In the genomic region with DNA sequence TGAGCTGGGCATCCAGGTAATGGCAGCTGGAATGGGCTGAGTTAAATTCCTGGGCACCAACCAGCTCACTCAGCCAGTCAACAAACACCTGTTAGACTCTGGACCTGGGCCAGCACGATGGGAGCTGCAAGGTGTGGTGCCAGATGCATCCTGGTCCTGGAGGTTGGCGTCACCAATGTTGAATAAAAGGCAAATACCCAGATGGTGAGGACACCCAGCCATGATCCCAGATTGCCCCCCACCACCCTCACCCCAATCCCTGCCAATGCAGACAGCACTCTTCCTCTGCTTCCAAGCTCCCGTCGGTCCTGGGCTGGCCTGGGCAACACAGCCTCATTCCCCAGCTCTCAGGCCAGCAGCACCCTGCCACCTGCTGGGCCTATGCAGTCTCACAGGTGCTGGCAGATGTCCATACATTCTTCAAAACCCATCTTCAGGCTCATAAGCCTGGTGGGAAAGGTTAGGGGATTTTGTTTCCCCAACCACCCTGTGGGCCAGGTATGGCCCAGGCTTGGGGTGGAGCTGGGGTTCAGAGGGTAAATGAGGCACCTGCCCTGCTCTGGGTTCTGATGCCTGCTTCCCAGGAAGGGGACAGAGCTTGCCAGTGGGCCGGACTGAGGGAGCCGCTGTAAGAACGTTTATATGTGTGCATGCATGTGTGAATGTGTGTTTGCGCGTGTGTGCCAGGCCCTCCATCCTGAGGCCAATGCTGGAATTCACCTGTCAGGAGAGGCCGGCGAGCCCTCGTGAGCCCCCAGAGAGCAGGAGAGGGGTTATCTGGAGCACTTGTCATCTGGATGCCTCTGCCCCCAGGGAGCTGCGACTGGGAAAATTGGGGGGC, we compare ENCODE assay signal across 1 cellular context.
TF ChIP-seq lines count a peak whose summit lies in the region.

No MANE protein-coding gene starts in this region.

TF ChIP-seq in GM12878, 131 proteins besides CTCF, POLR2A, EP300 and RAD21 (continued from another document):
- no peak for TF ChIP-seq IRF3 (IDR thresholded peaks at IDR 0.05)
- no peak for TF ChIP-seq SMAD5 (IDR thresholded peaks at IDR 0.05; ENCODE audit: low read depth)
- TF ChIP-seq MEF2B (IDR thresholded peaks at IDR 0.05; ENCODE audit: partially characterized antibody, poor library complexity, severe bottlenecking), result no peak
